ENCODE assay signal across 1 cellular context in genomic region chr11:34380696-34381095, GRCh38.
A peak's percentile ranks its signal among the peaks of the same experiment; 100 is the strongest.
TF ChIP-seq lines count a peak whose summit lies in the region.

No MANE protein-coding gene starts in this region.

TF ChIP-seq in endothelial cell of umbilical vein, 7 proteins besides CTCF, POLR2A, EP300 and RAD21:
- TF ChIP-seq GATA2 (IDR thresholded peaks at IDR 0.05; ENCODE audit: insufficient read depth, insufficient read length, low read depth, low read length) (peak; percentile 52), JUN (IDR thresholded peaks at IDR 0.05; ENCODE audit: borderline replicate concordance, insufficient read depth, insufficient read length, low read depth) (no peak), FOS (IDR thresholded peaks at IDR 0.05; ENCODE audit: borderline replicate concordance, insufficient read depth, low read length) (peak; percentile 53)
